In genomic region chr4:183729430-183730328, GRCh38 we compare ENCODE assay signal across 21 cellular contexts.
A peak's percentile ranks its signal among the peaks of the same experiment; 100 is the strongest.
DNase-seq lines count a peak whose midpoint lies in the region; ATAC-seq, FAIRE-seq and TF ChIP-seq lines count a peak whose summit lies in the region.
"Had no signal": no experiment of that assay in that cellular context is flagged by ENCODE, and none has a peak within 500 bp of the region (broad histone marks: within the 10 kb centered on the region; RNA-seq: fewer than 3 reads in every experiment).

No MANE protein-coding gene starts in this region.

- in situ Hi-C loops in GM12878 (cut with MboI) = no loop called here

- FAIRE-seq in H54 (lab: Jason Lieb, UNC) (no peak), GM12878 (lab: Jason Lieb, UNC) (no peak)

- no TSS peak for BruUV-seq in GM12878 (replicated peaks; lab: Mats Ljungman, UMichigan)

- no peak for TF ChIP-seq RAD21 in GM12878 (IDR thresholded peaks at IDR 0.05; ENCODE audit: insufficient read depth, low read depth, low read length)

- ATAC-seq in GM12878 = peak; percentile 58
- no peak for ATAC-seq in HG03135 (IDR thresholded peaks at IDR 0.05; ENCODE audit: unreplicated experiment)
- ATAC-seq: HCT116 had no signal

- no peak for TF ChIP-seq EP300 in GM12878 (IDR thresholded peaks at IDR 0.05; ENCODE audit: borderline replicate concordance in 1 of 2, control insufficient read depth in 1 of 2, low read depth in 2 of 2, low read length in 2 of 2)

- no peaks in the 10 kb centered on the region for H3K79me2 ChIP-seq in GM12878 (ENCODE audit: control insufficient read depth, insufficient read depth, low read length)

- TF ChIP-seq POLR2A in H54 (IDR thresholded peaks at IDR 0.05; ENCODE audit: low read depth, low read length) (no peak), GM12878 (IDR thresholded peaks at IDR 0.05; ENCODE audit: low read depth, low read length) (no peak)

- SMC1A ChIA-PET in GM12878 (lab: Charles Lee; ENCODE audit: uncharacterized antibody, unreplicated experiment) = interaction anchor here (0.5 kb wide), 1 partner anchor 15 kb away, joined by 3 read pairs; no protein-coding TSS in a partner anchor

- H3K4me3 ChIP-seq in GM12878 = no peak overlapping the region
- H3K4me3 ChIP-seq: neural progenitor cell, right lobe of liver, thyroid gland had no signal

- no peak overlapping the region for H3K9ac ChIP-seq in GM12878 (ENCODE audit: control insufficient read depth, insufficient read depth, low read length)
- H3K9ac ChIP-seq: neural progenitor cell had no signal

- no peaks in the 10 kb centered on the region for H3K4me1 ChIP-seq in GM12878 (ENCODE audit: control insufficient read depth, insufficient read depth, low read length)
- H3K4me1 ChIP-seq: neural progenitor cell, right lobe of liver, thyroid gland had no signal

- H3K36me3 ChIP-seq in GM12878 (ENCODE audit: control insufficient read depth in 2 of 2, insufficient read depth in 2 of 2, low read length in 1 of 2) = no peaks in the 10 kb centered on the region
- H3K36me3 ChIP-seq: neural progenitor cell, right lobe of liver, thyroid gland had no signal

- CTCF ChIA-PET in GM12878 (lab: Yijun Ruan, JAX) = interaction anchor here (1.0 to 1.1 kb wide), 2 partner anchors 9 to 11 kb away, joined by 3 read pairs; no protein-coding TSS in a partner anchor

- no peak overlapping the region for H3K4me2 ChIP-seq in GM12878 (ENCODE audit: control insufficient read depth, insufficient read depth)
- H3K4me2 ChIP-seq: neural progenitor cell had no signal

- RAD21 ChIA-PET in GM12878 (lab: Charles Lee; ENCODE audit: unreplicated experiment) = no interaction called here

- no peaks in the 10 kb centered on the region for H3K27me3 ChIP-seq in GM12878 (replicated peaks in 1 of 2; ENCODE audit: control insufficient read depth in 2 of 2, insufficient read depth in 2 of 2, low read length in 1 of 2)
- H3K27me3 ChIP-seq: right lobe of liver, thyroid gland had no signal

- H3K9me3 ChIP-seq in GM12878 (replicated peaks; ENCODE audit: control insufficient read depth, insufficient read depth, low read length) = no peaks in the 10 kb centered on the region; the same call in 2 of the 3 replicates
- H3K9me3 ChIP-seq: right lobe of liver, thyroid gland had no signal

- 36% methylated on average over 13 of the region's 13 CpGs for WGBS in GM12878 (ENCODE audit: insufficient coverage, insufficient replicate concordance, low lambda C conversion rate, missing lambda C conversion rate)

- POLR2A ChIA-PET in GM12878 (lab: Charles Lee) = interaction anchor here (0.6 kb wide), 1 partner anchor 9 kb away, joined by 7 read pairs; no protein-coding TSS in a partner anchor

- no peak for TF ChIP-seq CTCF in GM12878 (IDR thresholded peaks at IDR 0.05 in 2 of 3, conservative IDR thresholded peaks at IDR 0.05 in 1 of 3; ENCODE audit: control insufficient read depth in 2 of 3, extremely low read depth in 1 of 3, insufficient read depth in 1 of 3, low read depth in 3 of 3, low read length in 3 of 3)

- DNase-seq in H54 (ENCODE audit: insufficient read length, low spot score) (peak; percentile 34), GM12878 (ENCODE audit: low read depth, low spot score) (no peak), iris pigment epithelial cell (ENCODE audit: low read depth) (peak; percentile 22), stromal cell of bone marrow (ENCODE audit: low read depth) (peak; percentile 12), SKM-1 treated with dmso at 0.1 percent for 144 hours (lab: John Stamatoyannopoulos, UW; ENCODE audit: unreplicated experiment) (no peak), midbrain (lab: John Stamatoyannopoulos, UW) (no peak)
- DNase-seq: activated CD4-positive, alpha-beta T cell treated with anti-CD3 and anti-CD28 coated beads, Interleukin-2, amount 50 U/mL, for 1 hour; activated naive CD4-positive, alpha-beta T cell treated with anti-CD3 and anti-CD28 coated beads, Interleukin-2, amount 50 U/mL, for 16 hours; CD4-positive, CD25-positive, alpha-beta regulatory T cell; foreskin melanocyte; KG1; NCI-H345; NK-92 treated with Interleukin-12 subunit alpha and Interleukin-12 subunit beta, amount 100 ng/mL, for 24 hours; right lobe of liver; SIG-M5; stimulated activated CD4-positive, alpha-beta T cell treated with anti-CD3 and anti-CD28 coated beads, Interleukin-2, amount 100 ng/mL, for 48 hours; T-helper 9 cell; thyroid gland had no signal

- intact Hi-C loops in GM12878 (cut with micrococcal nuclease; ENCODE audit: unreplicated experiment) = no loop called here

- H4K20me1 ChIP-seq in GM12878 (ENCODE audit: control insufficient read depth, insufficient read depth) = no peaks in the 10 kb centered on the region

- no peak overlapping the region for H2AFZ ChIP-seq in GM12878 (ENCODE audit: control insufficient read depth, low read depth, low read length)
- H2AFZ ChIP-seq: neural progenitor cell had no signal

- no peak overlapping the region for H3K27ac ChIP-seq in GM12878 (ENCODE audit: control insufficient read depth, insufficient read depth)
- H3K27ac ChIP-seq: neural progenitor cell, right lobe of liver, thyroid gland had no signal

TF ChIP-seq in GM12878, 131 proteins besides CTCF, POLR2A, EP300 and RAD21 (continues in another document):
- TF ChIP-seq KLF5 (IDR thresholded peaks at IDR 0.05; ENCODE audit: partially characterized antibody) (no peak), IRF4 (IDR thresholded peaks at IDR 0.05; ENCODE audit: low read depth, low read length) (no peak), IRF5 (IDR thresholded peaks at IDR 0.05; ENCODE audit: borderline replicate concordance) (no peak), SIX5 (IDR thresholded peaks at IDR 0.05; ENCODE audit: low read depth, low read length, severe bottlenecking) (no peak), NBN (IDR thresholded peaks at IDR 0.05) (no peak), HCFC1 (IDR thresholded peaks at IDR 0.05; ENCODE audit: low read length) (no peak), CBX3 (IDR thresholded peaks at IDR 0.05; ENCODE audit: borderline replicate concordance, low read depth) (no peak), MEF2B (IDR thresholded peaks at IDR 0.05; ENCODE audit: partially characterized antibody, poor library complexity, severe bottlenecking) (no peak), ZNF687 (IDR thresholded peaks at IDR 0.05) (no peak), FOXM1 (IDR thresholded peaks at IDR 0.05; ENCODE audit: low read depth, low read length) (no peak), NKRF (conservative IDR thresholded peaks at IDR 0.05) (no peak), RUNX3 (IDR thresholded peaks at IDR 0.05; ENCODE audit: low read length) (no peak), MXI1 (IDR thresholded peaks at IDR 0.05; ENCODE audit: low read depth, low read length) (no peak), FOS (IDR thresholded peaks at IDR 0.05; ENCODE audit: borderline replicate concordance, extremely low read depth, insufficient read length) (no peak), SREBF2 (IDR thresholded peaks at IDR 0.05; ENCODE audit: low read length) (no peak)

Comparison
In these comparisons a context has a peak if more than half of its experiments do, and no peak if none do; other contexts are left out.
1. DNase-seq: peak in H54 (single experiment), iris pigment epithelial cell (single experiment) and stromal cell of bone marrow (single experiment); none in GM12878 (single experiment), SKM-1 treated with dmso at 0.1 percent for 144 hours (single experiment) and midbrain (single experiment).